23 cellular contexts compared by ENCODE assay signal in the genomic region with DNA sequence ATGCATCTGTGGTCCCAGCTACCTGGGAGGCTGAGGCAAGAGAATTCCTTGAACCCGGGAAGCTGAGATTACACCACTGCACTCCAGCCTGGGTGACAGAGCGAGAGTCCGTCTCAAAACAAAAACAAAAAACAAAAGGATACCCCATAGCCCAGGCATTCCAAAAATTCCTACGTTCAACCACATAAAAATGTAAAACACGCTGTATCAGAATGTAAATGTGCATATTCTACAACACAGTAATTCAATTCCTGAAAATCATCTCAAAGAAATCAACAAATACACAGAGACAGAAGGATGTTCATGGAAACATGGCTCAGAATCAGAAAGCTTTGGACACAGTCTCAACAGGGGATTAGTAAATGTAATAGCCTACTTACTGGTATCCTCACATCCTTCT. TPM values are rescaled to one million over a fixed set of nuclear protein-coding genes. Genes with fewer than 3 reads are reported as not detected.
DNase-seq lines count a peak whose midpoint lies in the region; TF ChIP-seq lines count a peak whose summit lies in the region.
"Had no signal": no experiment of that assay in that cellular context is flagged by ENCODE, and none has a peak within 500 bp of the region (broad histone marks: within the 10 kb centered on the region; RNA-seq: fewer than 3 reads in every experiment).

No MANE protein-coding gene starts in this region.

- H3K4me1 Mint-ChIP-seq in osteocyte (ENCODE audit: unreplicated experiment) = peaks cover 34% of the 10 kb centered on the region
- H3K4me1 Mint-ChIP-seq: activated B cell treated with CpG ODN at 0.5 μM for 24 hours; stimulated activated effector memory CD8-positive, alpha-beta T cell treated with anti-CD3 and anti-CD28 coated beads, Interleukin-12 subunit alpha, Interleukin-12 subunit beta, amount 100 ng/mL, for 72 hours had no signal

- DNase-seq in ELR (ENCODE audit: low read depth) = peak; percentile 36
- DNase-seq in adipocyte (ENCODE audit: low read depth) = peak; percentile 60
- DNase-seq in fibroblast of peridontal ligament (ENCODE audit: extremely low read depth) = peak; percentile 37
- no peak for DNase-seq in osteocyte (ENCODE audit: extremely low spot score, unreplicated experiment)
- no peak for DNase-seq in DMS153 (lab: John Stamatoyannopoulos, UW)
- no peak for DNase-seq in NCI-H2196 treated with DMSO at 0.1 percent for 48 hours (lab: John Stamatoyannopoulos, UW; ENCODE audit: unreplicated experiment)
- no peak for DNase-seq in NCI-H82 treated with DMSO at 0.1 percent for 48 hours (lab: John Stamatoyannopoulos, UW; ENCODE audit: unreplicated experiment)
- no peak for DNase-seq in BE2C
- DNase-seq: activated B cell treated with CpG ODN at 0.5 μM for 24 hours; activated CD8-positive, alpha-beta T cell treated with anti-CD3 and anti-CD28 coated beads for 36 hours; activated naive CD4-positive, alpha-beta T cell treated with Interleukin-2 at 50 U/mL for 16 hours; activated T-cell treated with anti-CD3 and anti-CD28 coated beads, Interleukin-2, amount 50 U/mL, for 1 hour; aorta; colonic mucosa; foreskin keratinocyte; Karpas-422; NCI-H1092; NCI-H2029 treated with DMSO at 0.1 percent for 48 hours; NCI-H446 treated with DMSO at 0.1 percent for 48 hours; right cardiac atrium; RPMI8226; testis had no signal

- no peaks in the 10 kb centered on the region for H3K9me3 ChIP-seq in adipocyte (ENCODE audit: control insufficient read depth, low read length)
- H3K9me3 ChIP-seq in BE2C = no peaks in the 10 kb centered on the region
- H3K9me3 ChIP-seq: colonic mucosa, testis had no signal

- TF ChIP-seq CTCF in osteocyte (IDR thresholded peaks at IDR 0.05) (no peak), BE2C (IDR thresholded peaks at IDR 0.05; ENCODE audit: low read depth, low read length) (no peak)

- no peaks in the 10 kb centered on the region for H3K27me3 ChIP-seq in adipocyte (replicated peaks; ENCODE audit: control insufficient read depth, insufficient read depth, low read length)
- H3K27me3 ChIP-seq in BE2C = no peaks in the 10 kb centered on the region
- H3K27me3 ChIP-seq: colonic mucosa, foreskin keratinocyte, testis had no signal

- H3K4me1 ChIP-seq in adipocyte (ENCODE audit: control insufficient read depth, insufficient read depth, low read length) (peaks cover 9% of the 10 kb centered on the region), BE2C (no peaks in the 10 kb centered on the region)

- H3K4me3 Mint-ChIP-seq in osteocyte (ENCODE audit: unreplicated experiment) = no peak overlapping the region
- H3K4me3 Mint-ChIP-seq: activated B cell treated with CpG ODN at 0.5 μM for 24 hours; activated CD8-positive, alpha-beta T cell treated with anti-CD3 and anti-CD28 coated beads for 36 hours; stimulated activated effector memory CD8-positive, alpha-beta T cell treated with anti-CD3 and anti-CD28 coated beads, Interleukin-12 subunit alpha, Interleukin-12 subunit beta, amount 100 ng/mL, for 72 hours had no signal

- H3K4me3 ChIP-seq in adipocyte (ENCODE audit: low read length) (no peak overlapping the region), BE2C (ENCODE audit: low read depth, low read length) (no peak overlapping the region)
- H3K4me3 ChIP-seq: colonic mucosa, testis had no signal

- H3K36me3 ChIP-seq in adipocyte (ENCODE audit: control insufficient read depth, insufficient read depth, low read length, severe bottlenecking) (peaks cover 28% of the 10 kb centered on the region), BE2C (peaks cover 8% of the 10 kb centered on the region)
- H3K36me3 ChIP-seq: colonic mucosa had no signal

- no peak overlapping the region for H3K9ac ChIP-seq in adipocyte (ENCODE audit: low read length)

- H3K9me3 Mint-ChIP-seq in osteocyte (ENCODE audit: unreplicated experiment) = no peaks in the 10 kb centered on the region
- H3K9me3 Mint-ChIP-seq: activated B cell treated with CpG ODN at 0.5 μM for 24 hours; activated CD8-positive, alpha-beta T cell treated with anti-CD3 and anti-CD28 coated beads for 36 hours; stimulated activated effector memory CD8-positive, alpha-beta T cell treated with anti-CD3 and anti-CD28 coated beads, Interleukin-12 subunit alpha, Interleukin-12 subunit beta, amount 100 ng/mL, for 72 hours had no signal

- H3K27me3 Mint-ChIP-seq in osteocyte (ENCODE audit: unreplicated experiment) = no peaks in the 10 kb centered on the region
- H3K27me3 Mint-ChIP-seq: activated B cell treated with CpG ODN at 0.5 μM for 24 hours; activated CD8-positive, alpha-beta T cell treated with anti-CD3 and anti-CD28 coated beads for 36 hours had no signal

- peaks cover 29% of the 10 kb centered on the region for H3K36me3 Mint-ChIP-seq in osteocyte (ENCODE audit: unreplicated experiment)

- H3K27ac Mint-ChIP-seq in osteocyte (ENCODE audit: unreplicated experiment) = peak overlapping the region; percentile 80
- H3K27ac Mint-ChIP-seq: activated B cell treated with CpG ODN at 0.5 μM for 24 hours; activated CD8-positive, alpha-beta T cell treated with anti-CD3 and anti-CD28 coated beads for 36 hours; stimulated activated effector memory CD8-positive, alpha-beta T cell treated with anti-CD3 and anti-CD28 coated beads, Interleukin-12 subunit alpha, Interleukin-12 subunit beta, amount 100 ng/mL, for 72 hours had no signal

RNA-seq across cellular contexts. Expression of gene COG7, which starts 33.0 kb away (rescaled TPM):
- total RNA-seq in osteocyte = 25.4 and 26.1 TPM in 2 replicates
- 18.2 TPM for polyA plus RNA-seq in BE2C (2012; ENCODE audit: insufficient read depth, insufficient read length, low read depth)

Comparison
In these comparisons a context has a peak if more than half of its experiments do, and no peak if none do; other contexts are left out.
1. DNase-seq: peak in ELR (single experiment), adipocyte (single experiment) and fibroblast of peridontal ligament (single experiment); none in osteocyte (single experiment), DMS153 (single experiment), NCI-H2196 treated with DMSO at 0.1 percent for 48 hours (single experiment), NCI-H82 treated with DMSO at 0.1 percent for 48 hours (single experiment) and BE2C (single experiment).